12 cellular contexts compared by ENCODE assay signal in the genomic region with DNA sequence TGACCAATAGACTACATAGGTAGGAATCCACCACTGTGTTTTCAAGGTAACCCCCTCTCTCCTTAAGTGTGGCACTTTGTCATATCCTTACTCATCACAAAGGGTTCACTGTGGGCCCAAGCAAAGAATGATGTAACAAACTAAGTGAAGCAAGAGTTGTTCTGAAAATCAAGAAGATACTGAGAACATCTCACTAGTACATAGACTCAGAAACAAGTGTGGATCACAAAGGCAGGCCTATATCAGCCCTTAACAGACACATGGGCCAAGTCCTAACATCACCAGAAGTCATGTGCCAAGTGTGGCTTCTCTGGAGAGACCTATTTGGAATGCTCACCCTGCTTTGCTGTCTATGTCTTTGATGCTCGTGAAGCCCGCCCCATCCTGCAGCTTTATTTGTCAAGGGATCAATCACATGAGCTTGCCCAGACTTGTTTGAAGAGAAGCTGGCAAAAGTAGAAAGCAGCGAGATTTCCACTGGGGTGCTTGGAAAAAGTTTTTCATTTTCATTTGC.
DNase-seq lines count a peak whose midpoint lies in the region; ATAC-seq and TF ChIP-seq lines count a peak whose summit lies in the region.
"Had no signal": no experiment of that assay in that cellular context is flagged by ENCODE, and none has a peak within 500 bp of the region (broad histone marks: within the 10 kb centered on the region; RNA-seq: fewer than 3 reads in every experiment).

No MANE protein-coding gene starts in this region.

- peak overlapping the region in 5 of 11 experiments; percentile 11 to 44 (median 15); a peak in 6 of 22 replicates for H3K27ac ChIP-seq in BLaER1 treated with 17β-estradiol and CSF1 and Interleukin-3, amounts not matched to agents 10 nM and 100 nM
- peak overlapping the region; percentile 77 to 85 for H3K27ac ChIP-seq in ascending aorta

- no peak overlapping the region for H3K9ac ChIP-seq in BLaER1 treated with 17β-estradiol and CSF1 and Interleukin-3, amounts not matched to agents 10 nM and 100 nM

- TF ChIP-seq CTCF in ascending aorta (IDR thresholded peaks at IDR 0.05) (no peak), mucosa of descending colon (IDR thresholded peaks at IDR 0.05) (no peak), GM13977 (IDR thresholded peaks at IDR 0.05; ENCODE audit: extremely low read depth, insufficient read depth, missing control alignments) (no peak)

- intact Hi-C loops in ascending aorta (cut with DNase I), result no loop called here
- intact Hi-C loops in mucosa of descending colon (cut with DNase I, micrococcal nuclease), result no loop called here

- H3K4me2 ChIP-seq in BLaER1 treated with 17β-estradiol and CSF1 and Interleukin-3, amounts not matched to agents 10 nM and 100 nM, result peak overlapping the region; percentile 3 to 44 (median 28); a peak in 20 of 22 replicates

- H3K9me3 ChIP-seq in BLaER1 treated with 17β-estradiol and CSF1 and Interleukin-3, amounts not matched to agents 10 nM and 100 nM (replicated peaks in 1 of 11), result peaks cover 0 to 9% (median 4%) of the 10 kb centered on the region in 11 experiments; a peak in 9 of 22 replicates
- no peaks in the 10 kb centered on the region for H3K9me3 ChIP-seq in ascending aorta
- no peaks in the 10 kb centered on the region for H3K9me3 ChIP-seq in mucosa of descending colon

- H3K4me1 ChIP-seq in BLaER1 treated with 17β-estradiol and CSF1 and Interleukin-3, amounts not matched to agents 10 nM and 100 nM, result peaks cover 22 to 50% (median 36%) of the 10 kb centered on the region in 10 experiments; a peak in 19 of 20 replicates
- peaks cover 0 to 18% of the 10 kb centered on the region in 2 donors for H3K4me1 ChIP-seq in ascending aorta
- H3K4me1 ChIP-seq in mucosa of descending colon (ENCODE audit: low read depth), result peaks cover 8% of the 10 kb centered on the region

- no peaks in the 10 kb centered on the region; a peak in 1 of 22 replicates for H3K36me3 ChIP-seq in BLaER1 treated with 17β-estradiol and CSF1 and Interleukin-3, amounts not matched to agents 10 nM and 100 nM
- H3K36me3 ChIP-seq in ascending aorta (no peaks in the 10 kb centered on the region), mucosa of descending colon (ENCODE audit: low read depth) (no peaks in the 10 kb centered on the region)

- in situ Hi-C loops in GM13977 (cut with MboI; ENCODE audit: low pct_unique_long_range_greater_than_20kb, low sequenced_read_pairs, unreplicated experiment), result no loop called here

- H4K20me1 ChIP-seq in BLaER1 treated with 17β-estradiol and CSF1 and Interleukin-3, amounts not matched to agents 10 nM and 100 nM, result no peaks in the 10 kb centered on the region

- peak; percentile 7 to 94 (median 85) for DNase-seq in NCI-H1417 (lab: John Stamatoyannopoulos, UW)
- no peak for DNase-seq in ascending aorta (ENCODE audit: low spot score in 2 of 2)
- no peak for DNase-seq in mucosa of descending colon
- DNase-seq in COLO829 (ENCODE audit: low spot score), result no peak
- no peak for DNase-seq in GM13977 (ENCODE audit: low spot score)
- DNase-seq in NCI-H187 treated with DMSO at 0.1 percent for 48 hours (lab: John Stamatoyannopoulos, UW), result no peak
- no peak for DNase-seq in AG08395 (ENCODE audit: low spot score)
- DNase-seq: CD8-positive, alpha-beta memory T cell; GOT3; NCI-H774; stimulated activated CD4-positive, alpha-beta T cell treated with anti-CD3 and anti-CD28 coated beads, Interleukin-12 subunit alpha, Interleukin-12 subunit beta, amount 100 ng/mL, for 4 hours had no signal

- no peak overlapping the region for H3K4me3 ChIP-seq in BLaER1 treated with 17β-estradiol and CSF1 and Interleukin-3, amounts not matched to agents 10 nM and 100 nM
- H3K4me3 ChIP-seq in ascending aorta (no peak overlapping the region), mucosa of descending colon (no peak overlapping the region)

- ATAC-seq in mucosa of descending colon, result peak; percentile 11

- no peaks in the 10 kb centered on the region for H3K27me3 ChIP-seq in BLaER1 treated with 17β-estradiol and CSF1 and Interleukin-3, amounts not matched to agents 10 nM and 100 nM
- H3K27me3 ChIP-seq in ascending aorta, result no peaks in the 10 kb centered on the region

Comparison
In these comparisons a context has a peak if more than half of its experiments do, and no peak if none do; other contexts are left out.
1. DNase-seq: peak in NCI-H1417 (3 of 3); none in ascending aorta (0 of 2), mucosa of descending colon (0 of 3), COLO829 (single experiment), GM13977 (single experiment), NCI-H187 treated with DMSO at 0.1 percent for 48 hours (single experiment) and AG08395 (single experiment).